23 cellular contexts compared by ENCODE assay signal in the genomic region with DNA sequence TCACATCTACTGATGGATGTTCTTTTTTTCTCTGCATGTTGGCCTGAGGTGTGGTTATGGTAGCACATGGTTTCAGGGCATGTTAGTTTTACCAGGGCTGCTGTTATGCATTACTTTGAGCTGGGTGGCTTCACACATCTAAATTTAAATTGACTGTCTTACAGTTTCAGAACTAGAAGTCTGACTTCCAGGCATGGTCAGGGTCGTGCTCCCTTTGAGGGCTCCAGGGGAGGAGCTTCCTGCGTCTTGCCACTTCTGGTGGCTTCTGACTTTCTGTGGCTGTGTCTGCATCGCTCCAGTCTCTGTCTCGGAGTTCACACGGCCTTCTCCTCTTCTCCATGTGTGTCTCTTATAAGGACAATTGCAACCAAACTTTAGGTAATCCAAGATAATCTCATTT.
"Had no signal": no experiment of that assay in that cellular context is flagged by ENCODE, and none has a peak within 500 bp of the region (broad histone marks: within the 10 kb centered on the region; RNA-seq: fewer than 3 reads in every experiment).

No MANE protein-coding gene starts in this region.

- H3K9me3 ChIP-seq: esophagus squamous epithelium, gastrocnemius medialis, left lung, lower lobe of right lung, mucosa of descending colon had no signal

- H3K27me3 ChIP-seq: esophagus squamous epithelium, gastrocnemius medialis, left lung had no signal

- H3K4me1 ChIP-seq: esophagus squamous epithelium, gastrocnemius medialis, heart right ventricle, left lung, lower lobe of right lung had no signal

- H3K36me3 ChIP-seq: esophagus squamous epithelium, gastrocnemius medialis, heart right ventricle, left lung, lower lobe of right lung had no signal

- H3K4me3 ChIP-seq: esophagus squamous epithelium, gastrocnemius medialis, heart right ventricle, left lung, lower lobe of right lung, mucosa of descending colon had no signal

- H3K27ac ChIP-seq: epithelial cell of prostate, esophagus squamous epithelium, gastrocnemius medialis, heart right ventricle, left lung, lower lobe of right lung had no signal

- DNase-seq: cortex of kidney; effector CD8-positive, alpha-beta T cell; effector memory CD8-positive, alpha-beta T cell; endodermal cell; erythroblast; esophagus squamous epithelium; foreskin fibroblast; foreskin melanocyte; gastrocnemius medialis; glutamatergic neuron; head of caudate nucleus; heart right ventricle; hippocampal formation; left cardiac atrium; left lung; left ventricle myocardium superior; lower lobe of right lung; mesenchymal stem cell; mucosa of descending colon; naive B cell; naive thymus-derived CD8-positive, alpha-beta T cell had no signal

- ATAC-seq: effector memory CD8-positive, alpha-beta T cell; esophagus mucosa; gastrocnemius medialis; heart right ventricle; left cardiac atrium; left lung; left ventricle myocardium superior; lower lobe of right lung; mucosa of descending colon; naive thymus-derived CD8-positive, alpha-beta T cell had no signal
